9 cellular contexts compared by ENCODE assay signal in genomic region chrX:105876658-105877057, GRCh38. TPM values are rescaled to one million over a fixed set of nuclear protein-coding genes. Genes with fewer than 3 reads are reported as not detected.
A peak's percentile ranks its signal among the peaks of the same experiment; 100 is the strongest.
DNase-seq lines count a peak whose midpoint lies in the region; ATAC-seq, FAIRE-seq and TF ChIP-seq lines count a peak whose summit lies in the region.
"Had no signal": no experiment of that assay in that cellular context is flagged by ENCODE, and none has a peak within 500 bp of the region (broad histone marks: within the 10 kb centered on the region; RNA-seq: fewer than 3 reads in every experiment).

No MANE protein-coding gene starts in this region.

- TF ChIP-seq POLR2A in HepG2 (IDR thresholded peaks at IDR 0.05; ENCODE audit: insufficient read depth in 1 of 2, low read depth in 2 of 2, low read length in 2 of 2) (no peak), vagina (IDR thresholded peaks at IDR 0.05) (no peak)

- no peak for ATAC-seq in DND-41 (ENCODE audit: insufficient read depth, low read depth)
- ATAC-seq in HepG2: no peak
- ATAC-seq in GM18907 (IDR thresholded peaks at IDR 0.05; ENCODE audit: unreplicated experiment): no peak
- ATAC-seq in GM18868 (IDR thresholded peaks at IDR 0.05; ENCODE audit: unreplicated experiment): no peak

- in situ Hi-C loops in HepG2 (cut with HindIII; ENCODE audit: extremely low pct_ligation_motif_present, low pct_unique_long_range_greater_than_20kb): no loop called here

- no peak overlapping the region for H3K4me3 ChIP-seq in DND-41 (ENCODE audit: low read depth in 1 of 2, low read length in 2 of 2)
- H3K4me3 ChIP-seq in HepG2 (replicated peaks in 1 of 3; ENCODE audit: insufficient read depth in 1 of 3, low read depth in 2 of 3, low read length in 3 of 3): no peak overlapping the region
- no peak overlapping the region for H3K4me3 ChIP-seq in vagina
- H3K4me3 ChIP-seq: skin epidermis had no signal

- H3K27me3 ChIP-seq in DND-41 (ENCODE audit: insufficient read depth, low read length, poor library complexity) (no peaks in the 10 kb centered on the region), HepG2 (ENCODE audit: control insufficient read depth in 1 of 2, insufficient read depth in 2 of 2, low read length in 2 of 2) (no peaks in the 10 kb centered on the region), vagina (no peaks in the 10 kb centered on the region)

- intact Hi-C loops in HepG2 (cut with micrococcal nuclease; ENCODE audit: unreplicated experiment) (no loop called here), vagina (cut with DNase I) (no loop called here)

- peak; percentile 71 for FAIRE-seq in HepG2 (lab: Jason Lieb, UNC)

- DNase-seq in DND-41 (no peak), HPDE6-E6E7 (ENCODE audit: extremely low spot score) (peak; percentile 1), SW480 (ENCODE audit: low spot score) (peak; percentile 7), HepG2 (ENCODE audit: low spot score) (peak; percentile 3), vagina (ENCODE audit: extremely low spot score in 2 of 2) (no peak)
- no peak for DNase-seq in activated CD4-positive, alpha-beta T cell treated with anti-CD3 and anti-CD28 coated beads, Interleukin-2, amount 50 U/mL, for 48 hours

- H3K4me1 ChIP-seq in DND-41 (ENCODE audit: insufficient read depth, low read length) (no peaks in the 10 kb centered on the region), HepG2 (ENCODE audit: insufficient read depth, low read length) (no peaks in the 10 kb centered on the region), vagina (no peaks in the 10 kb centered on the region)

- BruUV-seq in HepG2 (replicated peaks; lab: Mats Ljungman, UMichigan): no TSS peak

- H3K9me3 ChIP-seq in DND-41 (ENCODE audit: insufficient read depth, low read length, severe bottlenecking) (no peaks in the 10 kb centered on the region), HepG2 (ENCODE audit: low read length) (no peaks in the 10 kb centered on the region), vagina (no peaks in the 10 kb centered on the region)

- H3K36me3 ChIP-seq in DND-41 (ENCODE audit: insufficient read depth, low read length) (no peaks in the 10 kb centered on the region), HepG2 (replicated peaks in 1 of 2; ENCODE audit: control insufficient read depth in 1 of 2, insufficient read depth in 2 of 2, low read length in 2 of 2) (no peaks in the 10 kb centered on the region), vagina (no peaks in the 10 kb centered on the region)

- H3K9ac ChIP-seq in DND-41 (ENCODE audit: low read depth, low read length) (no peak overlapping the region), HepG2 (ENCODE audit: insufficient read depth, low read depth, low read length) (no peak overlapping the region)

- POLR2A ChIA-PET in HepG2 (lab: Yijun Ruan, JAX): no interaction called here

- no peaks in the 10 kb centered on the region for H4K20me1 ChIP-seq in DND-41 (ENCODE audit: insufficient read depth, low read length)
- no peaks in the 10 kb centered on the region for H4K20me1 ChIP-seq in HepG2 (ENCODE audit: insufficient read depth, low read length)

- TF ChIP-seq EP300 in HepG2 (IDR thresholded peaks at IDR 0.05; ENCODE audit: low read depth in 2 of 2, low read length in 2 of 2) (no peak), HepG2 (CRISPR knock-in tag; IDR thresholded peaks at IDR 0.05; ENCODE audit: borderline replicate concordance) (no peak)

- CTCF ChIA-PET in HepG2 (lab: Yijun Ruan, JAX; ENCODE audit: low intra/inter-chr PET ratio, low total read pairs): no interaction called here

- H3K79me2 ChIP-seq in DND-41 (ENCODE audit: insufficient read depth, low read length) (no peaks in the 10 kb centered on the region), HepG2 (ENCODE audit: insufficient read depth, low read length) (no peaks in the 10 kb centered on the region)

- TF ChIP-seq CTCF in DND-41 (IDR thresholded peaks at IDR 0.05; ENCODE audit: borderline replicate concordance, extremely low read depth, low read length, poor library complexity, severe bottlenecking): peak; percentile 28
- peak; percentile 56 for TF ChIP-seq CTCF in HepG2 (CRISPR knock-in tag; IDR thresholded peaks at IDR 0.05)
- TF ChIP-seq CTCF in vagina (IDR thresholded peaks at IDR 0.05): no peak

- no peak overlapping the region for H3K4me2 ChIP-seq in DND-41 (ENCODE audit: insufficient read depth, low read length)
- no peak overlapping the region for H3K4me2 ChIP-seq in HepG2 (ENCODE audit: low read depth, low read length)

- H3K27ac ChIP-seq in DND-41 (ENCODE audit: low read length) (no peak overlapping the region), HepG2 (ENCODE audit: extremely low read length, insufficient read depth, low read length) (no peak overlapping the region), vagina (no peak overlapping the region)
- H3K27ac ChIP-seq: skin epidermis had no signal

- TF ChIP-seq RAD21 in HepG2 (CRISPR knock-in tag; IDR thresholded peaks at IDR 0.05): no peak

- no peak overlapping the region for H2AFZ ChIP-seq in DND-41 (ENCODE audit: low read depth, low read length)
- H2AFZ ChIP-seq in HepG2 (ENCODE audit: low read length): no peak overlapping the region

- 0% methylated on average over 3 of the region's 3 CpGs for WGBS in HepG2 (ENCODE audit: low lambda C conversion rate)

TF ChIP-seq in HepG2, 621 proteins besides CTCF, POLR2A, EP300 and RAD21:
- no peak for TF ChIP-seq ATM (IDR thresholded peaks at IDR 0.05; ENCODE audit: borderline replicate concordance)
- TF ChIP-seq MYPOP (CRISPR knock-in tag; IDR thresholded peaks at IDR 0.05): no peak

RNA-seq across cellular contexts. Expression of gene NRK, which starts 54.3 kb away (rescaled TPM):
- total RNA-seq in HepG2 (2016; rRNA removed; fragmentation: Illumina TruSeq; extraction: Trizol) (not detected in 2 replicates), vagina (0.49 TPM)
- total RNA-seq in HepG2 (2016; cell fraction: cytosol; rRNA removed; fragmentation: Illumina TruSeq; extraction: Trizol; ENCODE audit: low read depth): not detected in 2 replicates
- not detected in 2 replicates for total RNA-seq in HepG2 (2016; cell fraction: insoluble cytoplasmic fraction; rRNA removed; fragmentation: Illumina TruSeq; extraction: Trizol)
- total RNA-seq in HepG2 (2016; cell fraction: membrane; rRNA removed; fragmentation: Illumina TruSeq; extraction: Trizol): not detected in 2 replicates
- not detected in 2 replicates for total RNA-seq in HepG2 (2016; cell fraction: nucleus; rRNA removed; fragmentation: Illumina TruSeq; extraction: Trizol)
- polyA plus RNA-seq in HepG2 (2011; rRNA removed): not detected in 2 replicates
- not detected in 2 replicates for polyA plus RNA-seq in HepG2 (2011; cell fraction: cytosol; rRNA removed)
- not detected in 2 replicates for polyA plus RNA-seq in HepG2 (2011; cell fraction: nucleus; rRNA removed)
- not detected in 2 replicates for polyA plus RNA-seq in HepG2 (2012)
- polyA plus RNA-seq in HepG2 (2016; cell fraction: cytosol; fragmentation: Illumina TruSeq; extraction: Trizol; ENCODE audit: low read depth): not detected in 2 replicates
- polyA plus RNA-seq in HepG2 (2016; cell fraction: insoluble cytoplasmic fraction; fragmentation: Illumina TruSeq; extraction: Trizol; ENCODE audit: low read depth): not detected in 2 replicates
- not detected in 2 replicates for polyA plus RNA-seq in HepG2 (2016; cell fraction: membrane; fragmentation: Illumina TruSeq; extraction: Trizol; ENCODE audit: low read depth)
- polyA plus RNA-seq in HepG2 (2016; cell fraction: nucleus; fragmentation: Illumina TruSeq; extraction: Trizol; ENCODE audit: insufficient read depth, low read depth): not detected in 2 replicates
- not detected in 2 replicates for polyA minus RNA-seq in HepG2 (2011; rRNA and poly(A)+ RNA removed; ENCODE audit: low replicate concordance)
- not detected in 2 replicates for polyA minus RNA-seq in HepG2 (2011; cell fraction: cytosol; rRNA and poly(A)+ RNA removed)
- not detected in 2 replicates for polyA minus RNA-seq in HepG2 (2011; cell fraction: nucleus; rRNA and poly(A)+ RNA removed)

Comparison
In these comparisons a context has a peak if more than half of its experiments do, and no peak if none do; other contexts are left out.
1. DNase-seq: peak in HPDE6-E6E7 (single experiment), SW480 (single experiment) and HepG2 (single experiment); none in DND-41 (single experiment), vagina (0 of 2) and activated CD4-positive, alpha-beta T cell treated with anti-CD3 and anti-CD28 coated beads, Interleukin-2, amount 50 U/mL, for 48 hours (0 of 2).
2. CTCF ChIP-seq: peak in DND-41 (single experiment) and HepG2 (single experiment); none in vagina (0 of 3).